28 cellular contexts compared by ENCODE assay signal in genomic region chr5:37658440-37658839, GRCh38.
A peak's percentile ranks its signal among the peaks of the same experiment; 100 is the strongest.
DNase-seq lines count a peak whose midpoint lies in the region; ATAC-seq, FAIRE-seq and TF ChIP-seq lines count a peak whose summit lies in the region.
"Had no signal": no experiment of that assay in that cellular context is flagged by ENCODE, and none has a peak within 500 bp of the region (broad histone marks: within the 10 kb centered on the region; RNA-seq: fewer than 3 reads in every experiment).

No MANE protein-coding gene starts in this region.

- no peak for FAIRE-seq in GM12878 (lab: Jason Lieb, UNC)
- no peak for FAIRE-seq in urothelium cell line (lab: Jason Lieb, UNC)

- no TSS peak for BruUV-seq in GM12878 (replicated peaks; lab: Mats Ljungman, UMichigan)

- H3K4me2 ChIP-seq in GM12878 (ENCODE audit: control insufficient read depth, insufficient read depth) = no peak overlapping the region

- no peak overlapping the region for H3K27ac ChIP-seq in GM12878 (ENCODE audit: control insufficient read depth, insufficient read depth)
- H3K27ac ChIP-seq: coronary artery, left lung, neutrophil, right lobe of liver, RWPE1, SK-N-MC, upper lobe of left lung had no signal

- TF ChIP-seq RAD21 in GM12878 (IDR thresholded peaks at IDR 0.05; ENCODE audit: insufficient read depth, low read depth, low read length) = no peak

- in situ Hi-C loops in GM12878 (cut with MboI) = no loop called here

- SMC1A ChIA-PET in GM12878 (lab: Charles Lee; ENCODE audit: uncharacterized antibody, unreplicated experiment) = no interaction called here

- no peak for TF ChIP-seq EP300 in GM12878 (IDR thresholded peaks at IDR 0.05; ENCODE audit: borderline replicate concordance in 1 of 2, control insufficient read depth in 1 of 2, low read depth in 2 of 2, low read length in 2 of 2)

- no peaks in the 10 kb centered on the region for H3K9me3 ChIP-seq in GM12878 (replicated peaks; ENCODE audit: control insufficient read depth, insufficient read depth, low read length)
- H3K9me3 ChIP-seq: neutrophil, right lobe of liver had no signal

- H3K36me3 ChIP-seq in GM12878 (ENCODE audit: control insufficient read depth in 2 of 2, insufficient read depth in 2 of 2, low read length in 1 of 2) = no peaks in the 10 kb centered on the region
- H3K36me3 ChIP-seq: left lung, neutrophil, right lobe of liver, upper lobe of left lung had no signal

- no peaks in the 10 kb centered on the region for H3K4me1 ChIP-seq in GM12878 (ENCODE audit: control insufficient read depth, insufficient read depth, low read length)
- H3K4me1 ChIP-seq: left lung had no signal

- intact Hi-C loops in GM12878 (cut with micrococcal nuclease; ENCODE audit: unreplicated experiment) = no loop called here

- ATAC-seq in GM19025 (IDR thresholded peaks at IDR 0.05; ENCODE audit: low read depth, unreplicated experiment) (peak; percentile 88), HG03432 (IDR thresholded peaks at IDR 0.05; ENCODE audit: unreplicated experiment) (peak; percentile 71), GM12878 (peak; percentile 79), HG03045 (IDR thresholded peaks at IDR 0.05; ENCODE audit: unreplicated experiment) (no peak), left lobe of liver (no peak)
- ATAC-seq: activated CD4-positive, CD25-positive, alpha-beta regulatory T cell treated with anti-CD3 and anti-CD28 coated beads, Interleukin-2, amount 50 U/mL, for 24 hours; esophagus mucosa; left lung had no signal

- POLR2A ChIA-PET in GM12878 (lab: Charles Lee) = no interaction called here

- RAD21 ChIA-PET in GM12878 (lab: Charles Lee; ENCODE audit: unreplicated experiment) = no interaction called here

- DNase-seq in GM12878 (ENCODE audit: low read depth, low spot score) (no peak), urothelium cell line (ENCODE audit: low spot score) (peak; percentile 17), C1 segment of cervical spinal cord (lab: John Stamatoyannopoulos, UW) (no peak), left lobe of liver (ENCODE audit: low spot score) (no peak)
- DNase-seq: activated CD4-positive, alpha-beta memory T cell treated with anti-CD3 and anti-CD28 coated beads for 36 hours; activated CD8-positive, alpha-beta memory T cell treated with anti-CD3 and anti-CD28 coated beads, Interleukin-2, amount 50 U/mL, for 4 hours; activated naive CD4-positive, alpha-beta T cell treated with anti-CD3 and anti-CD28 coated beads for 36 hours; DMS79; foreskin melanocyte; IMR-90; left lung; mesenchymal stem cell; NCI-H1048; NCI-H187; NCI-H2171; NCI-H510A; right lobe of liver; stimulated activated CD4-positive, alpha-beta T cell treated with anti-CD3 and anti-CD28 coated beads, Interleukin-2, amount 100 ng/mL, for 48 hours; upper lobe of left lung had no signal

- no peaks in the 10 kb centered on the region for H3K79me2 ChIP-seq in GM12878 (ENCODE audit: control insufficient read depth, insufficient read depth, low read length)

- WGBS in GM12878 (ENCODE audit: insufficient coverage, insufficient replicate concordance, low lambda C conversion rate, missing lambda C conversion rate) = 63% methylated on average over 2 of the region's 2 CpGs

- no peaks in the 10 kb centered on the region for H3K27me3 ChIP-seq in GM12878 (replicated peaks in 1 of 2; ENCODE audit: control insufficient read depth in 2 of 2, insufficient read depth in 2 of 2, low read length in 1 of 2)
- H3K27me3 ChIP-seq: left lung, neutrophil, right lobe of liver, upper lobe of left lung had no signal

- CTCF ChIA-PET in GM12878 (lab: Yijun Ruan, JAX) = no interaction called here

- H4K20me1 ChIP-seq in GM12878 (ENCODE audit: control insufficient read depth, insufficient read depth) = no peaks in the 10 kb centered on the region

- no peak overlapping the region for H3K9ac ChIP-seq in GM12878 (ENCODE audit: control insufficient read depth, insufficient read depth, low read length)

- TF ChIP-seq CTCF in GM12878 (IDR thresholded peaks at IDR 0.05 in 2 of 3, conservative IDR thresholded peaks at IDR 0.05 in 1 of 3; ENCODE audit: control insufficient read depth in 2 of 3, extremely low read depth in 1 of 3, insufficient read depth in 1 of 3, low read depth in 3 of 3, low read length in 3 of 3) = no peak

- no peak overlapping the region for H3K4me3 ChIP-seq in GM12878
- H3K4me3 ChIP-seq: coronary artery, left lung, right lobe of liver, SK-N-MC, upper lobe of left lung had no signal

- TF ChIP-seq POLR2A in GM12878 (IDR thresholded peaks at IDR 0.05; ENCODE audit: low read depth, low read length) = no peak

- no peak overlapping the region for H2AFZ ChIP-seq in GM12878 (ENCODE audit: control insufficient read depth, low read depth, low read length)

TF ChIP-seq in GM12878, 131 proteins besides CTCF, POLR2A, EP300 and RAD21:
- no peak for TF ChIP-seq ZBTB33 (IDR thresholded peaks at IDR 0.05)
- no peak for TF ChIP-seq ZNF217 (IDR thresholded peaks at IDR 0.05)
- TF ChIP-seq IKZF2 (IDR thresholded peaks at IDR 0.05) = 0 out of 4 replicates have a peak, but pooled peaks of 1 of the 2 experiments have one; percentile 16
- TF ChIP-seq BHLHE40 (IDR thresholded peaks at IDR 0.05; ENCODE audit: borderline replicate concordance in 1 of 2, low read depth in 2 of 2, low read length in 1 of 2) = no peak
- TF ChIP-seq CEBPB (IDR thresholded peaks at IDR 0.05; ENCODE audit: borderline replicate concordance in 1 of 2, low read depth in 2 of 2, low read length in 2 of 2) = no peak
- TF ChIP-seq ATF7 (IDR thresholded peaks at IDR 0.05; ENCODE audit: low read depth) = no peak

Comparison
In these comparisons a context has a peak if more than half of its experiments do, and no peak if none do; other contexts are left out.
1. ATAC-seq: peak in GM19025 (single experiment), HG03432 (single experiment) and GM12878 (single experiment); none in HG03045 (single experiment) and left lobe of liver (single experiment).